8 cellular contexts compared by ENCODE assay signal in genomic region chr6:111573892-111574800, GRCh38. TPM values are rescaled to one million over a fixed set of nuclear protein-coding genes. Genes with fewer than 3 reads are reported as not detected.
DNase-seq lines count a peak whose midpoint lies in the region; ATAC-seq, FAIRE-seq and TF ChIP-seq lines count a peak whose summit lies in the region.

No MANE protein-coding gene starts in this region.

- no peak overlapping the region for H3K4me3 Mint-ChIP-seq in stimulated activated naive B cell treated with anti-CD40 and anti-IgM and Interleukin-4, amounts not matched to agents 10 μg/mL and 1 μg/mL and 100 μg/mL, for 72 hours

- no peaks in the 10 kb centered on the region for H3K9me3 ChIP-seq in BE2C

- TF ChIP-seq POLR2A in H54 (IDR thresholded peaks at IDR 0.05; ENCODE audit: low read depth, low read length): no peak

- no peak for ATAC-seq in stimulated activated naive B cell treated with anti-CD40 and anti-IgM and Interleukin-4, amounts not matched to agents 10 μg/mL and 1 μg/mL and 100 μg/mL, for 72 hours (replicated peaks)

- H3K27ac Mint-ChIP-seq in stimulated activated naive B cell treated with anti-CD40 and anti-IgM and Interleukin-4, amounts not matched to agents 10 μg/mL and 1 μg/mL and 100 μg/mL, for 72 hours: peak overlapping the region; percentile 9

- H3K4me3 ChIP-seq in fibroblast of villous mesenchyme (ENCODE audit: low read depth, low read length) (no peak overlapping the region), BE2C (ENCODE audit: low read depth, low read length) (no peak overlapping the region)

- peak; percentile 65 for FAIRE-seq in H54 (lab: Jason Lieb, UNC)

- H3K4me1 Mint-ChIP-seq in stimulated activated naive B cell treated with anti-CD40 and anti-IgM and Interleukin-4, amounts not matched to agents 10 μg/mL and 1 μg/mL and 100 μg/mL, for 72 hours: peaks cover 17 to 18% of the 10 kb centered on the region in 2 donors

- H3K4me1 ChIP-seq in BE2C: peaks cover 32% of the 10 kb centered on the region

- no peaks in the 10 kb centered on the region for H3K27me3 ChIP-seq in BE2C

- H3K27me3 Mint-ChIP-seq in stimulated activated naive B cell treated with anti-CD40 and anti-IgM and Interleukin-4, amounts not matched to agents 10 μg/mL and 1 μg/mL and 100 μg/mL, for 72 hours: no peaks in the 10 kb centered on the region

- H3K36me3 ChIP-seq in BE2C: no peaks in the 10 kb centered on the region

- H3K36me3 Mint-ChIP-seq in stimulated activated naive B cell treated with anti-CD40 and anti-IgM and Interleukin-4, amounts not matched to agents 10 μg/mL and 1 μg/mL and 100 μg/mL, for 72 hours: peaks cover 35 to 38% of the 10 kb centered on the region in 2 donors

- TF ChIP-seq CTCF in fibroblast of villous mesenchyme (IDR thresholded peaks at IDR 0.05; ENCODE audit: insufficient read depth, low read depth, low read length): no peak
- no peak for TF ChIP-seq CTCF in BE2C (IDR thresholded peaks at IDR 0.05; ENCODE audit: low read depth, low read length)

- DNase-seq in H54 (ENCODE audit: insufficient read length, low spot score) (peak; percentile 38), SW 1271 (lab: John Stamatoyannopoulos, UW) (peak; percentile 45 to 79), fibroblast of villous mesenchyme (ENCODE audit: low read depth) (peak; percentile 83), D341Med (ENCODE audit: low spot score) (no peak), NCI-H345 (lab: John Stamatoyannopoulos, UW) (no peak), NCI-H2107 (lab: John Stamatoyannopoulos, UW) (no peak), BE2C (no peak)
- no peak for DNase-seq in stimulated activated naive B cell treated with anti-CD40 and anti-IgM and Interleukin-4, amounts not matched to agents 10 μg/mL and 1 μg/mL and 100 μg/mL, for 72 hours

- no peaks in the 10 kb centered on the region for H3K9me3 Mint-ChIP-seq in stimulated activated naive B cell treated with anti-CD40 and anti-IgM and Interleukin-4, amounts not matched to agents 10 μg/mL and 1 μg/mL and 100 μg/mL, for 72 hours

RNA-seq across cellular contexts. Expression of gene TRAF3IP2, which starts 31.5 kb away (rescaled TPM):
- 20.6 and 21.2 TPM in 2 replicates for total RNA-seq in fibroblast of villous mesenchyme
- polyA plus RNA-seq in BE2C (2012; ENCODE audit: insufficient read depth, insufficient read length, low read depth): 71.3 TPM

Comparison
In these comparisons a context has a peak if more than half of its experiments do, and no peak if none do; other contexts are left out.
1. DNase-seq: peak in H54 (single experiment), SW 1271 (2 of 2) and fibroblast of villous mesenchyme (single experiment); none in stimulated activated naive B cell treated with anti-CD40 and anti-IgM and Interleukin-4, amounts not matched to agents 10 μg/mL and 1 μg/mL and 100 μg/mL, for 72 hours (single experiment), D341Med (single experiment), NCI-H345 (single experiment), NCI-H2107 (single experiment) and BE2C (single experiment).